ENCODE assay signal across 8 cellular contexts in genomic region chr13:39039033-39039432, GRCh38. TPM values are rescaled to one million over a fixed set of nuclear protein-coding genes. Genes with fewer than 3 reads are reported as not detected.
DNase-seq lines count a peak whose midpoint lies in the region; ATAC-seq and TF ChIP-seq lines count a peak whose summit lies in the region.

No MANE protein-coding gene starts in this region.

- H3K9me3 ChIP-seq in upper lobe of left lung = no peaks in the 10 kb centered on the region

- no peak for DNase-seq in activated naive CD4-positive, alpha-beta T cell treated with anti-CD3 and anti-CD28 coated beads, Interleukin-2, amount 50 U/mL, for 16 hours
- no peak for DNase-seq in activated T-helper 2 cell treated with anti-CD3 and anti-CD28 coated beads, Interferon-gamma antibody, Interleukin-2, Interleukin-4, amounts not matched to agents 10 μg/mL and 5 μg/mL and 100 μg/mL, durations not matched to agents 14 hours and 24 hours and 36 hours (ENCODE audit: low spot score)
- DNase-seq in kidney tubule cell (ENCODE audit: low spot score) (peak; percentile 6), upper lobe of left lung (no peak), NCI-H2227 treated with DMSO at 0.1 percent for 48 hours (lab: John Stamatoyannopoulos, UW) (no peak)
- DNase-seq in activated CD8-positive, alpha-beta memory T cell treated with anti-CD3 and anti-CD28 coated beads for 24 hours = no peak

- H3K4me3 ChIP-seq in upper lobe of left lung = peak overlapping the region; percentile 73 to 96 (median 89)

- no peaks in the 10 kb centered on the region for H3K27me3 Mint-ChIP-seq in activated naive CD4-positive, alpha-beta T cell treated with anti-CD3 and anti-CD28 coated beads, Interleukin-2, amount 50 U/mL, for 24 hours
- no peaks in the 10 kb centered on the region for H3K27me3 Mint-ChIP-seq in activated T-helper 2 cell treated with anti-CD3 and anti-CD28 coated beads, Interferon-gamma antibody, Interleukin-2, Interleukin-4, amounts not matched to agents 10 μg/mL and 5 μg/mL and 100 μg/mL, durations not matched to agents 14 hours and 24 hours and 36 hours (ENCODE audit: low read depth)

- H3K27ac Mint-ChIP-seq in activated naive CD4-positive, alpha-beta T cell treated with anti-CD3 and anti-CD28 coated beads, Interleukin-2, amount 50 U/mL, for 24 hours = peak overlapping the region; percentile 8
- H3K27ac Mint-ChIP-seq in activated T-helper 2 cell treated with anti-CD3 and anti-CD28 coated beads, Interferon-gamma antibody, Interleukin-2, Interleukin-4, amounts not matched to agents 10 μg/mL and 5 μg/mL and 100 μg/mL, durations not matched to agents 14 hours and 24 hours and 36 hours = peak overlapping the region; percentile 94

- H3K4me3 Mint-ChIP-seq in activated naive CD4-positive, alpha-beta T cell treated with anti-CD3 and anti-CD28 coated beads, Interleukin-2, amount 50 U/mL, for 24 hours = peak overlapping the region; percentile 96
- H3K4me3 Mint-ChIP-seq in activated T-helper 2 cell treated with anti-CD3 and anti-CD28 coated beads, Interferon-gamma antibody, Interleukin-2, Interleukin-4, amounts not matched to agents 10 μg/mL and 5 μg/mL and 100 μg/mL, durations not matched to agents 14 hours and 24 hours and 36 hours (ENCODE audit: low read depth) = peak overlapping the region; percentile 94

- no peak for TF ChIP-seq EP300 in upper lobe of left lung (IDR thresholded peaks at IDR 0.05)

- no peaks in the 10 kb centered on the region for H3K27me3 ChIP-seq in upper lobe of left lung

- no peak for TF ChIP-seq POLR2A in upper lobe of left lung (IDR thresholded peaks at IDR 0.05)

- WGBS in upper lobe of left lung, 2 donors = 4 to 6% methylated on average over 7 of the region's 7 CpGs

- H3K9me3 Mint-ChIP-seq in activated naive CD4-positive, alpha-beta T cell treated with anti-CD3 and anti-CD28 coated beads, Interleukin-2, amount 50 U/mL, for 24 hours = no peaks in the 10 kb centered on the region
- no peaks in the 10 kb centered on the region for H3K9me3 Mint-ChIP-seq in activated T-helper 2 cell treated with anti-CD3 and anti-CD28 coated beads, Interferon-gamma antibody, Interleukin-2, Interleukin-4, amounts not matched to agents 10 μg/mL and 5 μg/mL and 100 μg/mL, durations not matched to agents 14 hours and 24 hours and 36 hours

- peaks cover 0 to 4% (median 0%) of the 10 kb centered on the region in 4 donors for H3K36me3 ChIP-seq in upper lobe of left lung

- peaks cover 2% of the 10 kb centered on the region for H3K36me3 Mint-ChIP-seq in activated naive CD4-positive, alpha-beta T cell treated with anti-CD3 and anti-CD28 coated beads, Interleukin-2, amount 50 U/mL, for 24 hours
- peaks cover 34% of the 10 kb centered on the region for H3K36me3 Mint-ChIP-seq in activated T-helper 2 cell treated with anti-CD3 and anti-CD28 coated beads, Interferon-gamma antibody, Interleukin-2, Interleukin-4, amounts not matched to agents 10 μg/mL and 5 μg/mL and 100 μg/mL, durations not matched to agents 14 hours and 24 hours and 36 hours (ENCODE audit: low read depth)

- H3K27ac ChIP-seq in upper lobe of left lung = peak overlapping the region; percentile 88 to 93 (median 89)

- H3K4me1 ChIP-seq in upper lobe of left lung = peaks cover 24 to 55% (median 30%) of the 10 kb centered on the region in 4 donors

- no peak for TF ChIP-seq CTCF in upper lobe of left lung (IDR thresholded peaks at IDR 0.05)

- intact Hi-C loops in activated T-helper 2 cell treated with anti-CD3 and anti-CD28 coated beads, Interferon-gamma antibody, Interleukin-2, Interleukin-4, amounts not matched to agents 10 μg/mL and 5 μg/mL and 100 μg/mL, durations not matched to agents 14 hours and 24 hours and 36 hours (cut with micrococcal nuclease) = loop anchor here (5.0 to 10.0 kb wide), 7 partner anchors 108 to 1736 kb away; partner anchors contain the start of genes LHFPL6 and MRPS31

- no peak for ATAC-seq in upper lobe of left lung (ENCODE audit: low FRiP score in 2 of 2)
- no peak for ATAC-seq in HG02610 (IDR thresholded peaks at IDR 0.05; ENCODE audit: unreplicated experiment)

- peaks cover 36% of the 10 kb centered on the region for H3K4me1 Mint-ChIP-seq in activated naive CD4-positive, alpha-beta T cell treated with anti-CD3 and anti-CD28 coated beads, Interleukin-2, amount 50 U/mL, for 24 hours
- H3K4me1 Mint-ChIP-seq in activated T-helper 2 cell treated with anti-CD3 and anti-CD28 coated beads, Interferon-gamma antibody, Interleukin-2, Interleukin-4, amounts not matched to agents 10 μg/mL and 5 μg/mL and 100 μg/mL, durations not matched to agents 14 hours and 24 hours and 36 hours (ENCODE audit: low read depth) = peaks cover 34% of the 10 kb centered on the region

RNA-seq across cellular contexts. Expression of gene NHLRC3, which starts 0.8 kb away (rescaled TPM):
- total RNA-seq in activated T-helper 2 cell treated with anti-CD3 and anti-CD28 coated beads, Interferon-gamma antibody, Interleukin-2, Interleukin-4, amounts not matched to agents 10 μg/mL and 5 μg/mL and 100 μg/mL, durations not matched to agents 14 hours and 24 hours and 36 hours = 21.6 and 22.5 TPM in 2 replicates
- total RNA-seq in upper lobe of left lung = 10 to 100 TPM; 19.5 to 35.6 (median 30.1) TPM

RNA-seq across cellular contexts. Expression of gene PROSER1, which starts 1.1 kb away (rescaled TPM):
- total RNA-seq in activated T-helper 2 cell treated with anti-CD3 and anti-CD28 coated beads, Interferon-gamma antibody, Interleukin-2, Interleukin-4, amounts not matched to agents 10 μg/mL and 5 μg/mL and 100 μg/mL, durations not matched to agents 14 hours and 24 hours and 36 hours = 90.9 and 92.0 TPM in 2 replicates
- total RNA-seq in upper lobe of left lung = 10 to 100 TPM; 10.5 to 59.5 (median 28.4) TPM

RNA-seq across cellular contexts. Expression of gene STOML3, which starts 48.4 kb away (rescaled TPM):
- total RNA-seq in activated T-helper 2 cell treated with anti-CD3 and anti-CD28 coated beads, Interferon-gamma antibody, Interleukin-2, Interleukin-4, amounts not matched to agents 10 μg/mL and 5 μg/mL and 100 μg/mL, durations not matched to agents 14 hours and 24 hours and 36 hours = not detected in 2 replicates
- 10 to 100 TPM in 1 of 6 donors, 1 to 10 TPM in 4, under 1 TPM in 1; 0.14 to 10.8 (median 1.6) TPM for total RNA-seq in upper lobe of left lung
